24 cellular contexts compared by ENCODE assay signal in genomic region chr9:89452561-89452960, GRCh38. TPM values are rescaled to one million over a fixed set of nuclear protein-coding genes. Genes with fewer than 3 reads are reported as not detected.
DNase-seq lines count a peak whose midpoint lies in the region; ATAC-seq and TF ChIP-seq lines count a peak whose summit lies in the region.
"Had no signal": no experiment of that assay in that cellular context is flagged by ENCODE, and none has a peak within 500 bp of the region (broad histone marks: within the 10 kb centered on the region; RNA-seq: fewer than 3 reads in every experiment).

No MANE protein-coding gene starts in this region.

- peaks cover 92% of the 10 kb centered on the region for H3K4me1 Mint-ChIP-seq in activated CD8-positive, alpha-beta T cell treated with anti-CD3 and anti-CD28 coated beads for 36 hours (ENCODE audit: low read depth)
- H3K4me1 Mint-ChIP-seq: mesothelial cell of epicardium had no signal

- ATAC-seq in activated naive CD4-positive, alpha-beta T cell treated with anti-CD3 and anti-CD28 coated beads, Interleukin-2, amount 50 U/mL, for 72 hours: no peak
- ATAC-seq in activated CD8-positive, alpha-beta T cell treated with anti-CD3 and anti-CD28 coated beads for 36 hours: no peak
- no peak for ATAC-seq in heart left ventricle
- ATAC-seq: foreskin keratinocyte, HCT116 had no signal

- TF ChIP-seq CTCF in activated CD8-positive, alpha-beta T cell treated with anti-CD3 and anti-CD28 coated beads for 36 hours (IDR thresholded peaks at IDR 0.05): no peak
- TF ChIP-seq CTCF in dorsolateral prefrontal cortex (IDR thresholded peaks at IDR 0.05 in 54 of 56, conservative IDR thresholded peaks at IDR 0.05 in 2 of 56; ENCODE audit: low read depth in 1 of 56, partially characterized antibody in 56 of 56) (no peak), lower leg skin (IDR thresholded peaks at IDR 0.05) (no peak), heart left ventricle (IDR thresholded peaks at IDR 0.05) (no peak)

- CTCF ChIA-PET in activated CD8-positive, alpha-beta T cell treated with anti-CD3 and anti-CD28 coated beads for 36 hours (lab: Charles Lee): interaction anchor here (1.2 to 1.6 kb wide), 3 partner anchors 11 to 96 kb away, joined by 4 to 7 read pairs (median 6); no protein-coding TSS in a partner anchor

- H3K27me3 Mint-ChIP-seq in activated CD8-positive, alpha-beta T cell treated with anti-CD3 and anti-CD28 coated beads for 36 hours: no peaks in the 10 kb centered on the region

- H3K36me3 Mint-ChIP-seq in activated naive CD4-positive, alpha-beta T cell treated with anti-CD3 and anti-CD28 coated beads, Interleukin-2, amount 50 U/mL, for 72 hours: peaks cover 32 to 46% of the 10 kb centered on the region in 2 donors
- peaks cover 79% of the 10 kb centered on the region for H3K36me3 Mint-ChIP-seq in activated CD8-positive, alpha-beta T cell treated with anti-CD3 and anti-CD28 coated beads for 36 hours (ENCODE audit: low read depth)

- H3K4me1 ChIP-seq in thymus (ENCODE audit: control insufficient read depth, insufficient read depth, low read length) (peaks cover 30% of the 10 kb centered on the region), heart left ventricle (peaks cover 0 to 33% (median 0%) of the 10 kb centered on the region in 12 donors)
- H3K4me1 ChIP-seq: ascending aorta, foreskin keratinocyte, sigmoid colon, SJSA1 had no signal

- peak overlapping the region in 1 of 59 donors; percentile 21 for H3K4me3 ChIP-seq in dorsolateral prefrontal cortex
- no peak overlapping the region for H3K4me3 ChIP-seq in thymus (ENCODE audit: low read length)
- H3K4me3 ChIP-seq in lower leg skin (ENCODE audit: low read depth, poor library complexity, severe bottlenecking): no peak overlapping the region
- no peak overlapping the region for H3K4me3 ChIP-seq in heart left ventricle
- H3K4me3 ChIP-seq: ascending aorta, hepatocyte, left ventricle myocardium inferior, sigmoid colon, SJSA1, testis had no signal

- no peaks in the 10 kb centered on the region for H3K9me3 Mint-ChIP-seq in activated naive CD4-positive, alpha-beta T cell treated with anti-CD3 and anti-CD28 coated beads, Interleukin-2, amount 50 U/mL, for 72 hours
- no peaks in the 10 kb centered on the region for H3K9me3 Mint-ChIP-seq in activated CD8-positive, alpha-beta T cell treated with anti-CD3 and anti-CD28 coated beads for 36 hours
- H3K9me3 Mint-ChIP-seq: mesothelial cell of epicardium had no signal

- intact Hi-C loops in activated CD8-positive, alpha-beta T cell treated with anti-CD3 and anti-CD28 coated beads for 36 hours (cut with micrococcal nuclease): no loop called here
- intact Hi-C loops in dorsolateral prefrontal cortex (cut with DNase I): no loop called here
- intact Hi-C loops in lower leg skin (cut with DNase I; ENCODE audit: low total_unique reads): no loop called here
- intact Hi-C loops in heart left ventricle (cut with DNase I): no loop called here

- H3K27me3 ChIP-seq in dorsolateral prefrontal cortex (no peaks in the 10 kb centered on the region), thymus (ENCODE audit: control insufficient read depth, insufficient read depth) (no peaks in the 10 kb centered on the region), heart left ventricle (no peaks in the 10 kb centered on the region)
- H3K27me3 ChIP-seq: ascending aorta, foreskin keratinocyte, hepatocyte, sigmoid colon, SJSA1, testis had no signal

- 99% methylated on average over 7 of the region's 7 CpGs for WGBS in thymus
- 93 to 98% methylated on average over 7 of the region's 7 CpGs for WGBS in lower leg skin, 2 donors
- 86 to 95% (median 92%) methylated on average over 7 of the region's 7 CpGs for WGBS in heart left ventricle, 4 donors

- TF ChIP-seq POLR2A in lower leg skin (IDR thresholded peaks at IDR 0.05) (no peak), heart left ventricle (IDR thresholded peaks at IDR 0.05) (no peak)

- H3K27ac ChIP-seq in dorsolateral prefrontal cortex (peak overlapping the region in 58 of 59 donors; percentile 81 to 100 (median 97)), thymus (ENCODE audit: low read depth) (peak overlapping the region; percentile 5), heart left ventricle (no peak overlapping the region)
- H3K27ac ChIP-seq: ascending aorta, C4-2B, foreskin keratinocyte, hepatocyte, left ventricle myocardium inferior, sigmoid colon, SJSA1, testis had no signal

- POLR2A ChIA-PET in activated CD8-positive, alpha-beta T cell treated with anti-CD3 and anti-CD28 coated beads for 36 hours (lab: Charles Lee): interaction anchor here (0.6 to 2.1 kb wide), 5 partner anchors 8 to 25 kb away, joined by 3 to 7 read pairs (median 3); no protein-coding TSS in a partner anchor

- H3K36me3 ChIP-seq in thymus (ENCODE audit: control insufficient read depth, insufficient read depth) (peaks cover 59% of the 10 kb centered on the region), heart left ventricle (peaks cover 0 to 18% (median 0%) of the 10 kb centered on the region in 9 donors)
- H3K36me3 ChIP-seq: left ventricle myocardium inferior, SJSA1 had no signal

- no peak for DNase-seq in activated naive CD4-positive, alpha-beta T cell treated with anti-CD3 and anti-CD28 coated beads, Interleukin-2, amount 50 U/mL, for 72 hours (ENCODE audit: low spot score in 2 of 2)
- DNase-seq in activated naive CD4-positive, alpha-beta T cell treated with anti-CD3 and anti-CD28 coated beads, Interleukin-2, amount 50 U/mL, for 16 hours: no peak
- no peak for DNase-seq in activated CD8-positive, alpha-beta T cell treated with anti-CD3 and anti-CD28 coated beads for 36 hours
- DNase-seq in dorsolateral prefrontal cortex (no peak), lower leg skin (ENCODE audit: low spot score in 2 of 2) (no peak), heart left ventricle (no peak)
- DNase-seq in activated CD4-positive, CD25-positive, alpha-beta regulatory T cell treated with anti-CD3 and anti-CD28 coated beads, Interleukin-2, amount 50 U/mL, for 72 hours: no peak
- DNase-seq: activated gamma-delta T cell treated with Interleukin-2 at 50 U/mL for 16 hours, DMS153, foreskin keratinocyte, GF-D8, IMR-90, left ventricle myocardium inferior, NCI-H524 treated with DMSO at 0.1 percent for 48 hours, sigmoid colon, T1000, testis had no signal

- H3K4me3 Mint-ChIP-seq in activated CD8-positive, alpha-beta T cell treated with anti-CD3 and anti-CD28 coated beads for 36 hours: no peak overlapping the region
- H3K4me3 Mint-ChIP-seq: mesothelial cell of epicardium had no signal

- H3K9me3 ChIP-seq in thymus (ENCODE audit: control insufficient read depth) (no peaks in the 10 kb centered on the region), heart left ventricle (no peaks in the 10 kb centered on the region)
- H3K9me3 ChIP-seq: ascending aorta, left ventricle myocardium inferior, sigmoid colon, SJSA1, testis had no signal

- H3K27ac Mint-ChIP-seq in activated naive CD4-positive, alpha-beta T cell treated with anti-CD3 and anti-CD28 coated beads, Interleukin-2, amount 50 U/mL, for 72 hours: peak overlapping the region; percentile 9 to 92
- peak overlapping the region; percentile 95 for H3K27ac Mint-ChIP-seq in activated CD8-positive, alpha-beta T cell treated with anti-CD3 and anti-CD28 coated beads for 36 hours
- H3K27ac Mint-ChIP-seq: mesothelial cell of epicardium had no signal

RNA-seq across cellular contexts. Expression of gene SEMA4D, which starts 45.4 kb away (rescaled TPM):
- total RNA-seq in activated naive CD4-positive, alpha-beta T cell treated with anti-CD3 and anti-CD28 coated beads, Interleukin-2, amount 50 U/mL, for 72 hours: 100 to 1,000 TPM; 211 to 278 TPM
- total RNA-seq in activated CD8-positive, alpha-beta T cell treated with anti-CD3 and anti-CD28 coated beads for 36 hours: 100 to 1,000 TPM; 290 to 317 TPM
- 100 to 1,000 TPM in 116 of 120 experiments, 10 to 100 TPM in 4; 90.5 to 697 (median 192) TPM for total RNA-seq in dorsolateral prefrontal cortex
- polyA plus RNA-seq in thymus: 62.1 TPM
- 10 to 100 TPM; 31.1 to 59.2 (median 42.1) TPM for total RNA-seq in lower leg skin
- total RNA-seq in heart left ventricle: 10 to 100 TPM; 12.8 to 59.8 (median 20.3) TPM
- polyA plus RNA-seq in heart left ventricle: 1 to 10 TPM; 4.0 to 8.1 TPM

Comparison
In these comparisons a context has a peak if more than half of its experiments do, and no peak if none do; other contexts are left out.
1. H3K27ac ChIP-seq: peak in dorsolateral prefrontal cortex (58 of 59) and thymus (single experiment); none in heart left ventricle (0 of 12).